Comparison of ENCODE assay signal across 1 cellular context in the genomic region with DNA sequence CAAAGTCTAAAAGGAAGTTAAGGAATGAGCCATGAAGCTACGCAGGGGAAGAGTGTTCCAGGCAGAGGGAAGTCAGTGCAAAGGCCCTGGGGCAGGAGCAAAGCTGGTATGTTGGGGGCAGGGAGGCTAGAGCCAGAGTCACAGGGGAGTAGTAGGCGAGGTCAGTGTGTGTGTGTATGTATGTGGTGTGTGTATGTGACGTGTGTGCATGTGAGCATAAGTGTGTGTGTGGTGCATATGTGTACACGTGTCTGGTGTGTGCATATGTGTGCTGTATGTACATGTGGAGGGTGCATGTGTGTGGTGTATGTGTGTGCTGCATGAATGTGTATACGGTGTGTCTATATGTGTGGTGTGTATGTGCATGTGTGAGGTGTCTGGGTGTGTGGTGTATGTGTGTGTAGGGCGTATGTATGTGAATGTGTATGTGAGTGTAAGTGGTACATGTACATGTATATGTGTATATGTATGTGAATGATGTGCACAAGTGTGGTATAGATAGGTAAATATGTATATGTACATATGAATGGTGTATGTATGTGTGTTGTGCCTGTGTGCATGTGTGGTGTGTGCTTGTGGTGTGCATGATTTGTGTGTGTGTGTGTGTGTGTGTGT.
TF ChIP-seq lines count a peak whose summit lies in the region.

No MANE protein-coding gene starts in this region.

TF ChIP-seq in HEK293, 187 proteins besides CTCF, POLR2A, EP300 and RAD21 (continued from another document):
- TF ChIP-seq ZBTB21 (tag by site-specific recombination; IDR thresholded peaks at IDR 0.05) (no peak), ZXDB (tag by site-specific recombination; IDR thresholded peaks at IDR 0.05) (no peak), ZNF239 (tag by site-specific recombination; IDR thresholded peaks at IDR 0.05) (no peak; the same call in 1 of the 2 replicates), ZNF112 (tag by site-specific recombination; IDR thresholded peaks at IDR 0.05) (0 out of 2 replicates have a peak, but pooled peaks have one; percentile 37), ZNF549 (tag by site-specific recombination; IDR thresholded peaks at IDR 0.05) (no peak), ZNF561 (tag by site-specific recombination; IDR thresholded peaks at IDR 0.05; ENCODE audit: borderline replicate concordance) (no peak), ZNF626 (tag by site-specific recombination; IDR thresholded peaks at IDR 0.05) (no peak), ZNF138 (tag by site-specific recombination; IDR thresholded peaks at IDR 0.05; ENCODE audit: borderline replicate concordance) (no peak), ZNF707 (tag by site-specific recombination; IDR thresholded peaks at IDR 0.05) (peak; percentile 55; the same call in 1 of the 2 replicates), HOXC10 (CRISPR knock-in tag; IDR thresholded peaks at IDR 0.05) (no peak), ZBTB20 (tag by site-specific recombination; IDR thresholded peaks at IDR 0.05) (peak; percentile 35; the same call in 1 of the 2 replicates), MYNN (tag by site-specific recombination; IDR thresholded peaks at IDR 0.05; ENCODE audit: borderline replicate concordance) (no peak), ZNF174 (tag by site-specific recombination; IDR thresholded peaks at IDR 0.05) (no peak), ZNF175 (tag by site-specific recombination; IDR thresholded peaks at IDR 0.05) (no peak), ZNF555 (tag by site-specific recombination; conservative IDR thresholded peaks at IDR 0.05) (no peak), BCL11B (tag by site-specific recombination; IDR thresholded peaks at IDR 0.05; ENCODE audit: low read depth) (no peak), ZNF433 (tag by site-specific recombination; IDR thresholded peaks at IDR 0.05; ENCODE audit: low read depth) (no peak), HOXD13 (CRISPR knock-in tag; IDR thresholded peaks at IDR 0.05; ENCODE audit: borderline replicate concordance) (peak; percentile 50; the same call in 1 of the 2 replicates), ZFP37 (tag by site-specific recombination; IDR thresholded peaks at IDR 0.05) (no peak), ZNF354C (tag by site-specific recombination; IDR thresholded peaks at IDR 0.05; ENCODE audit: borderline replicate concordance, low read depth) (no peak), ZBTB1 (tag by site-specific recombination; IDR thresholded peaks at IDR 0.05) (no peak), ZNF324 (tag by site-specific recombination; IDR thresholded peaks at IDR 0.05) (no peak), KLF16 (tag by site-specific recombination; IDR thresholded peaks at IDR 0.05) (0 out of 2 replicates have a peak, but pooled peaks have one; percentile 42), WT1 (tag by site-specific recombination; IDR thresholded peaks at IDR 0.05) (no peak)
- TF ChIP-seq, protein P1, sequence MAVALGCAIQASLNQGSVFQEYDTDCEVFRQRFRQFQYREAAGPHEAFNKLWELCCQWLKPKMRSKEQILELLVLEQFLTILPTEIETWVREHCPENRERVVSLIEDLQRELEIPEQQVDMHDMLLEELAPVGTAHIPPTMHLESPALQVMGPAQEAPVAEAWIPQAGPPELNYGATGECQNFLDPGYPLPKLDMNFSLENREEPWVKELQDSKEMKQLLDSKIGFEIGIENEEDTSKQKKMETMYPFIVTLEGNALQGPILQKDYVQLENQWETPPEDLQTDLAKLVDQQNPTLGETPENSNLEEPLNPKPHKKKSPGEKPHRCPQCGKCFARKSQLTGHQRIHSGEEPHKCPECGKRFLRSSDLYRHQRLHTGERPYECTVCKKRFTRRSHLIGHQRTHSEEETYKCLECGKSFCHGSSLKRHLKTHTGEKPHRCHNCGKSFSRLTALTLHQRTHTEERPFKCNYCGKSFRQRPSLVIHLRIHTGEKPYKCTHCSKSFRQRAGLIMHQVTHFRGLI (tag by site-specific recombination; IDR thresholded peaks at IDR 0.05): no peak
- TF ChIP-seq, protein P2, sequence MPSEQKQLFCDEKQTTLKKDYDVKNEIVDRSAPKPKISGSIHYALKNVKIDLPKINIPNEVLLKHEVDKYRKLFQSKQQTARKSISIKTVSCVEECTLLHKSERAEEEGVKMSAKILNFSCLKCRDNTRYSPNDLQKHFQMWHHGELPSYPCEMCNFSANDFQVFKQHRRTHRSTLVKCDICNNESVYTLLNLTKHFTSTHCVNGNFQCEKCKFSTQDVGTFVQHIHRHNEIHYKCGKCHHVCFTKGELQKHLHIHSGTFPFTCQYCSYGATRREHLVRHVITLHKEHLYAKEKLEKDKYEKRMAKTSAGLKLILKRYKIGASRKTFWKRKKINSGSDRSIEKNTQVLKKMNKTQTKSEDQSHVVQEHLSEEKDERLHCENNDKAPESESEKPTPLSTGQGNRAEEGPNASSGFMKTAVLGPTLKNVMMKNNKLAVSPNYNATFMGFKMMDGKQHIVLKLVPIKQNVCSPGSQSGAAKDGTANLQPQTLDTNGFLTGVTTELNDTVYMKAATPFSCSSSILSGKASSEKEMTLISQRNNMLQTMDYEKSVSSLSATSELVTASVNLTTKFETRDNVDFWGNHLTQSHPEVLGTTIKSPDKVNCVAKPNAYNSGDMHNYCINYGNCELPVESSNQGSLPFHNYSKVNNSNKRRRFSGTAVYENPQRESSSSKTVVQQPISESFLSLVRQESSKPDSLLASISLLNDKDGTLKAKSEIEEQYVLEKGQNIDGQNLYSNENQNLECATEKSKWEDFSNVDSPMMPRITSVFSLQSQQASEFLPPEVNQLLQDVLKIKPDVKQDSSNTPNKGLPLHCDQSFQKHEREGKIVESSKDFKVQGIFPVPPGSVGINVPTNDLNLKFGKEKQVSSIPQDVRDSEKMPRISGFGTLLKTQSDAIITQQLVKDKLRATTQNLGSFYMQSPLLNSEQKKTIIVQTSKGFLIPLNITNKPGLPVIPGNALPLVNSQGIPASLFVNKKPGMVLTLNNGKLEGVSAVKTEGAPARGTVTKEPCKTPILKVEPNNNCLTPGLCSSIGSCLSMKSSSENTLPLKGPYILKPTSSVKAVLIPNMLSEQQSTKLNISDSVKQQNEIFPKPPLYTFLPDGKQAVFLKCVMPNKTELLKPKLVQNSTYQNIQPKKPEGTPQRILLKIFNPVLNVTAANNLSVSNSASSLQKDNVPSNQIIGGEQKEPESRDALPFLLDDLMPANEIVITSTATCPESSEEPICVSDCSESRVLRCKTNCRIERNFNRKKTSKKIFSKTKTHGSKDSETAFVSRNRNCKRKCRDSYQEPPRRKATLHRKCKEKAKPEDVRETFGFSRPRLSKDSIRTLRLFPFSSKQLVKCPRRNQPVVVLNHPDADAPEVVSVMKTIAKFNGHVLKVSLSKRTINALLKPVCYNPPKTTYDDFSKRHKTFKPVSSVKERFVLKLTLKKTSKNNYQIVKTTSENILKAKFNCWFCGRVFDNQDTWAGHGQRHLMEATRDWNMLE (tag by site-specific recombination; conservative IDR thresholded peaks at IDR 0.05; ENCODE audit: low read depth): no peak
- TF ChIP-seq, protein P3, sequence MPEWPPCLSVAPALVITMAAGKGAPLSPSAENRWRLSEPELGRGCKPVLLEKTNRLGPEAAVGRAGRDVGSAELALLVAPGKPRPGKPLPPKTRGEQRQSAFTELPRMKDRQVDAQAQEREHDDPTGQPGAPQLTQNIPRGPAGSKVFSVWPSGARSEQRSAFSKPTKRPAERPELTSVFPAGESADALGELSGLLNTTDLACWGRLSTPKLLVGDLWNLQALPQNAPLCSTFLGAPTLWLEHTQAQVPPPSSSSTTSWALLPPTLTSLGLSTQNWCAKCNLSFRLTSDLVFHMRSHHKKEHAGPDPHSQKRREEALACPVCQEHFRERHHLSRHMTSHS (tag by site-specific recombination; IDR thresholded peaks at IDR 0.05): 0 out of 2 replicates have a peak, but pooled peaks have one; percentile 49
- TF ChIP-seq, protein P4, sequence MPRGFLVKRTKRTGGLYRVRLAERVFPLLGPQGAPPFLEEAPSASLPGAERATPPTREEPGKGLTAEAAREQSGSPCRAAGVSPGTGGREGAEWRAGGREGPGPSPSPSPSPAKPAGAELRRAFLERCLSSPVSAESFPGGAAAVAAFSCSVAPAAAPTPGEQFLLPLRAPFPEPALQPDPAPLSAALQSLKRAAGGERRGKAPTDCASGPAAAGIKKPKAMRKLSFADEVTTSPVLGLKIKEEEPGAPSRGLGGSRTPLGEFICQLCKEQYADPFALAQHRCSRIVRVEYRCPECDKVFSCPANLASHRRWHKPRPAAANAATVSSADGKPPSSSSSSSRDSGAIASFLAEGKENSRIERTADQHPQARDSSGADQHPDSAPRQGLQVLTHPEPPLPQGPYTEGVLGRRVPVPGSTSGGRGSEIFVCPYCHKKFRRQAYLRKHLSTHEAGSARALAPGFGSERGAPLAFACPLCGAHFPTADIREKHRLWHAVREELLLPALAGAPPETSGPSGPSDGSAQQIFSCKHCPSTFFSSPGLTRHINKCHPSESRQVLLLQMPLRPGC (tag by site-specific recombination; IDR thresholded peaks at IDR 0.05): no peak
